ENCODE assay signal across 1 cellular context in the genomic region with DNA sequence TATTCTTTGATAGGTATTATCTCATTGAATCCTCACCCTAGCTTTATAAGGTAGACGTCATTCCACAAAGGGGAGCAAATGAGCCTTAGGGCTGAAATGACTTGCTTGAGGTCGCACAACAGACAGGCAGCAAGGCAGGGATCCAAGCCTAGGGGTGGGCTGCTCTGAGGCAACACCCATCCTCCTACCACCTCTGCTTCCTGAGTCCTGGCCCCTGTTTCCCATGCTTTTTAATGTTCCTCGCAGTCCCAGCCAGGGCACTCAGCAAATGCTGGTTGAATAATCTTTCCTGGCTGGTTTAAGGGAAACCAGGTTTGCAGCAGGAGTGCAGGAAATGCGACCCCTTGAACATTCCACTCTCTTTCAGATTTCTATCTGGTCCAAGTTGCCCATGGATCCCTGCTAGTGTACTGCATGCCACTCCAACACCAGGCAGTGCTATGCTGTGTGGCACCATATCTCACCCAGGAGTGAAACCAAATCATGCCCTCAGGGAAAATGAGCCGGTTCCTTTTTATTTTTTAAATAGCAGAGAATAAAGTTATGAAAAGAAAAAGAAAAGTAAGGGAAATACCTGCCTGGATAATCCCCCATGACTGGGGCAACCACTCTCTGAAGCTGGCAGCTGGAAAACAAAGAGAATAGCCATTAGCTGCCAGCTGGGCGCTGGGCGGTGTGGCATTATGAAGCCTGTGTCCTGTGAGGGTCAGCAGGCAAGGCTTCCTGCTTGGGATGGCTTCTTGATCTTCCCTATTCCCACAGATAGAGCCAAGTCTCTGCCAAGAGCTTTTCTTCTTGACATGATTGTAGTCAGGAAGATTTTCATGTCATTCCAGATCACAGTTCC.
TF ChIP-seq lines count a peak whose summit lies in the region.

No MANE protein-coding gene starts in this region.

TF ChIP-seq in IMR-90, 13 proteins besides CTCF, POLR2A, EP300 and RAD21 (continued from another document):
- TF ChIP-seq, protein P1, sequence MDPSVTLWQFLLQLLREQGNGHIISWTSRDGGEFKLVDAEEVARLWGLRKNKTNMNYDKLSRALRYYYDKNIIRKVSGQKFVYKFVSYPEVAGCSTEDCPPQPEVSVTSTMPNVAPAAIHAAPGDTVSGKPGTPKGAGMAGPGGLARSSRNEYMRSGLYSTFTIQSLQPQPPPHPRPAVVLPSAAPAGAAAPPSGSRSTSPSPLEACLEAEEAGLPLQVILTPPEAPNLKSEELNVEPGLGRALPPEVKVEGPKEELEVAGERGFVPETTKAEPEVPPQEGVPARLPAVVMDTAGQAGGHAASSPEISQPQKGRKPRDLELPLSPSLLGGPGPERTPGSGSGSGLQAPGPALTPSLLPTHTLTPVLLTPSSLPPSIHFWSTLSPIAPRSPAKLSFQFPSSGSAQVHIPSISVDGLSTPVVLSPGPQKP (IDR thresholded peaks at IDR 0.05; ENCODE audit: borderline replicate concordance, low read depth, low read length) = no peak
- TF ChIP-seq MAZ (IDR thresholded peaks at IDR 0.05; ENCODE audit: borderline replicate concordance, low read depth, low read length) (no peak), MAFK (IDR thresholded peaks at IDR 0.05; ENCODE audit: low read depth, low read length) (no peak), BHLHE40 (IDR thresholded peaks at IDR 0.05; ENCODE audit: low read depth, low read length) (no peak), FOS (IDR thresholded peaks at IDR 0.05; ENCODE audit: low read depth, low read length) (no peak), NFE2L2 (IDR thresholded peaks at IDR 0.05; ENCODE audit: low read depth, low read length) (no peak), MXI1 (IDR thresholded peaks at IDR 0.05; ENCODE audit: borderline replicate concordance, low read depth, low read length) (no peak)
- TF ChIP-seq, protein P2, sequence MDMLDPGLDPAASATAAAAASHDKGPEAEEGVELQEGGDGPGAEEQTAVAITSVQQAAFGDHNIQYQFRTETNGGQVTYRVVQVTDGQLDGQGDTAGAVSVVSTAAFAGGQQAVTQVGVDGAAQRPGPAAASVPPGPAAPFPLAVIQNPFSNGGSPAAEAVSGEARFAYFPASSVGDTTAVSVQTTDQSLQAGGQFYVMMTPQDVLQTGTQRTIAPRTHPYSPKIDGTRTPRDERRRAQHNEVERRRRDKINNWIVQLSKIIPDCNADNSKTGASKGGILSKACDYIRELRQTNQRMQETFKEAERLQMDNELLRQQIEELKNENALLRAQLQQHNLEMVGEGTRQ (IDR thresholded peaks at IDR 0.05; ENCODE audit: low read depth, low read length) = no peak
